ENCODE assay signal across 8 cellular contexts in genomic region chr1:39799770-39800470, GRCh38.
DNase-seq lines count a peak whose midpoint lies in the region; ATAC-seq and TF ChIP-seq lines count a peak whose summit lies in the region.

No MANE protein-coding gene starts in this region.

- in situ Hi-C loops in GM13977 (cut with MboI; ENCODE audit: low pct_unique_long_range_greater_than_20kb, low sequenced_read_pairs, unreplicated experiment): no loop called here

- DNase-seq in GM13977 (ENCODE audit: low spot score) (peak; percentile 62), NCI-H2029 (lab: John Stamatoyannopoulos, UW) (peak; percentile 100), caudate nucleus (lab: John Stamatoyannopoulos, UW) (peak in 50 of 61 donors; percentile 17 to 79 (median 52)), left kidney (ENCODE audit: low read depth, low spot score) (peak; percentile 78)
- peak; percentile 39 to 68 (median 46) for DNase-seq in activated CD4-positive, CD25-positive, alpha-beta regulatory T cell (lab: John Stamatoyannopoulos, UW)
- DNase-seq in stimulated activated CD4-positive, alpha-beta T cell treated with anti-CD3 and anti-CD28 coated beads, Interleukin-4, amount 100 ng/mL, for 24 hours: peak; percentile 74

- TF ChIP-seq CTCF in 22Rv1 (IDR thresholded peaks at IDR 0.05): peak; percentile 90
- peak; percentile 73 for TF ChIP-seq CTCF in GM13977 (IDR thresholded peaks at IDR 0.05; ENCODE audit: extremely low read depth, insufficient read depth, missing control alignments)

- peak; percentile 52 for ATAC-seq in HG02884 (IDR thresholded peaks at IDR 0.05; ENCODE audit: unreplicated experiment)

- H3K27ac ChIP-seq in 22Rv1: no peak overlapping the region
- no peak overlapping the region for H3K27ac ChIP-seq in caudate nucleus (ENCODE audit: low read depth, low read length)

Comparison
In these comparisons a context has a peak if more than half of its experiments do, and no peak if none do; other contexts are left out.
1. DNase-seq: peak in every context shown above with its lines; median percentile 100 in NCI-H2029; 78 in left kidney; 74 in stimulated activated CD4-positive, alpha-beta T cell treated with anti-CD3 and anti-CD28 coated beads, Interleukin-4, amount 100 ng/mL, for 24 hours; 62 in GM13977; 52 in caudate nucleus; 46 in activated CD4-positive, CD25-positive, alpha-beta regulatory T cell.